ENCODE assay signal across 22 cellular contexts in the genomic region with DNA sequence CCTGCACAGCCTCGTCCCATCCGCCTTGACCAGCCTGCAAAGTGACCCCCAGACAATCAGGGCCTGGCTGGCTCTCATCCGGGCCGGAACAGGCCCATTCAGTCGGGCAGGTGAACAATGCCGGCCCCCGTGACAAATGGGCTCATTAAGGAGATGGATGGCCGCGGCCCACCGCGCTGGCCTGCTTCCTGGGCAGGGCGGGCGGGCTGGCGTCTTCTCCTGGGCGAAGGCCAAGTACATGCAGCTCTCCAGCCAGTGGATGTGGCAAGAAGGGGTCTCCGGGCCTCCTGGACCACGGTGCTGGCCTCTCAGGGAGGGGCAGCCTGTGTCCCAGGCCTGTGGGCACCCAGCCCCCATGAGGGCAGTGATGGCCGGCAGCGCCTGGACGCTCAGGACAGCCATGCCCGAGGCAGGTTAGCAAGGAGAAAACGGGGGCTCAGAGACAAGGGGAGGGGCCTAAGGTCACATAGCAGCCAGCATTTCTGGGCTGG.
DNase-seq lines count a peak whose midpoint lies in the region; ATAC-seq and TF ChIP-seq lines count a peak whose summit lies in the region.
"Had no signal": no experiment of that assay in that cellular context is flagged by ENCODE, and none has a peak within 500 bp of the region (broad histone marks: within the 10 kb centered on the region; RNA-seq: fewer than 3 reads in every experiment).

No MANE protein-coding gene starts in this region.

- no peaks in the 10 kb centered on the region for H3K4me1 ChIP-seq in upper lobe of right lung
- H3K4me1 ChIP-seq: SJSA1 had no signal

- TF ChIP-seq CTCF in coronary artery (IDR thresholded peaks at IDR 0.05) (no peak), upper lobe of right lung (IDR thresholded peaks at IDR 0.05) (no peak)

- no peaks in the 10 kb centered on the region for H3K36me3 ChIP-seq in upper lobe of right lung
- H3K36me3 ChIP-seq: SJSA1 had no signal

- intact Hi-C loops in upper lobe of right lung (cut with DNase I): no loop called here

- no peak for ATAC-seq in upper lobe of right lung
- ATAC-seq in HG03469 (IDR thresholded peaks at IDR 0.05; ENCODE audit: unreplicated experiment): no peak

- DNase-seq in activated effector memory CD4-positive, alpha-beta T cell treated with anti-CD3 and anti-CD28 coated beads, Interleukin-2, amount 50 U/mL, for 16 hours: peak; percentile 55
- no peak for DNase-seq in activated effector memory CD4-positive, alpha-beta T cell treated with Interleukin-2 at 50 U/mL for 16 hours
- peak; percentile 49 for DNase-seq in coronary artery (ENCODE audit: low spot score)
- peak; percentile 17 for DNase-seq in medulla oblongata (ENCODE audit: extremely low spot score)
- DNase-seq in upper lobe of right lung: peak; percentile 50
- DNase-seq in activated naive CD4-positive, alpha-beta T cell treated with Interleukin-2 at 50 U/mL for 16 hours: no peak
- DNase-seq in germinal center (ENCODE audit: low spot score): no peak
- DNase-seq: Calu3, DMS153, H9, IMR-90, KG1, MM.1S, NCI-H1417 treated with DMSO at 0.1 percent for 48 hours, NCI-H187, NCI-H2081 treated with DMSO at 0.1 percent for 48 hours, NCI-H524, NCI-H82, Right ventricle myocardium superior, RPMI8226 had no signal

- no peaks in the 10 kb centered on the region for H3K9me3 ChIP-seq in upper lobe of right lung

- peaks cover 16% of the 10 kb centered on the region for H3K27me3 ChIP-seq in upper lobe of right lung
- H3K27me3 ChIP-seq: SJSA1 had no signal

- H3K4me3 ChIP-seq in coronary artery: no peak overlapping the region
- H3K4me3 ChIP-seq in upper lobe of right lung: no peak overlapping the region
- H3K4me3 ChIP-seq: SJSA1 had no signal

- no peak overlapping the region for H3K27ac ChIP-seq in coronary artery
- H3K27ac ChIP-seq in upper lobe of right lung: no peak overlapping the region
- H3K27ac ChIP-seq: SJSA1 had no signal

Comparison
In these comparisons a context has a peak if more than half of its experiments do, and no peak if none do; other contexts are left out.
1. DNase-seq: peak in activated effector memory CD4-positive, alpha-beta T cell treated with anti-CD3 and anti-CD28 coated beads, Interleukin-2, amount 50 U/mL, for 16 hours (single experiment), coronary artery (single experiment), medulla oblongata (single experiment) and upper lobe of right lung (single experiment); none in activated effector memory CD4-positive, alpha-beta T cell treated with Interleukin-2 at 50 U/mL for 16 hours (single experiment), activated naive CD4-positive, alpha-beta T cell treated with Interleukin-2 at 50 U/mL for 16 hours (single experiment) and germinal center (single experiment).